ENCODE assay signal across 11 cellular contexts in the genomic region with DNA sequence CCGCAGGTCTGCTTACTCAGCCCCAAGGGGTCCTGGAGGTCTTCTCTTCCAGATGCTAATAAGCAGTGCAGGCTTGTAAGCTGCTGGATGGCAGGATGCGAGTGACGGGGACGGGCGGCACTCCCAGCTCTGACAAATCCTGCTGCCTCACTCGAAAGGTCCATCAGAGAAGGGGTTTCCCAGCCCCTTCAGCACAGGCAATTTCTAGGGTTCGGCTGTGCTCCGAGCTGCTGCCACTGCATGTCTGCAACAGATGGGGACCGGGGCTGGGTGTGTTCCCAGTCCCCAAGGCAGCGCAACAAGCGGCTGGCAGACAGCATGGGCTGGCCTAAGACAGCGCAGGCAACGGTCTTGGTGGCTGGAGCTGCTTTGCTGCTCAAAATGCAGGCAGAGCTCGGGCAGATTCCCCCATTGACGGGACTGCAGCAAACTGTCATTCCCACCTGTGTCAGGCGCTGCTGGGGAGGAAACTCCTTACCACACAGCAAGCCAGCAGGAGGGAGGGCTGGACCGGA.
A peak's percentile ranks its signal among the peaks of the same experiment; 100 is the strongest.
DNase-seq lines count a peak whose midpoint lies in the region; ATAC-seq and TF ChIP-seq lines count a peak whose summit lies in the region.
"Had no signal": no experiment of that assay in that cellular context is flagged by ENCODE, and none has a peak within 500 bp of the region (broad histone marks: within the 10 kb centered on the region; RNA-seq: fewer than 3 reads in every experiment).

No MANE protein-coding gene starts in this region.

- H3K27ac Mint-ChIP-seq in brain = peak overlapping the region in 3 of 5 experiments; percentile 63 to 90 (median 71)
- H3K27ac Mint-ChIP-seq: T-cell had no signal

- no peak for TF ChIP-seq CTCF in brain (conservative IDR thresholded peaks at IDR 0.05)
- TF ChIP-seq CTCF in lower lobe of right lung (IDR thresholded peaks at IDR 0.05) = no peak
- TF ChIP-seq CTCF in GM13977 (IDR thresholded peaks at IDR 0.05; ENCODE audit: extremely low read depth, insufficient read depth, missing control alignments) = no peak
- no peak for TF ChIP-seq CTCF in thyroid gland (IDR thresholded peaks at IDR 0.05)

- WGBS in HUES64 = 10% methylated on average over 17 of the region's 17 CpGs
- 59 to 80% methylated on average over 13 to 17 of the region's 17 CpGs for WGBS in thyroid gland, 2 donors

- no peaks in the 10 kb centered on the region for H3K36me3 ChIP-seq in HUES64 (ENCODE audit: insufficient read depth, low read length)
- no peaks in the 10 kb centered on the region for H3K36me3 ChIP-seq in lower lobe of right lung
- H3K36me3 ChIP-seq in thyroid gland = no peaks in the 10 kb centered on the region
- H3K36me3 ChIP-seq: upper lobe of left lung had no signal

- no peak for ATAC-seq in lower lobe of right lung
- ATAC-seq in GM21390 (IDR thresholded peaks at IDR 0.05; ENCODE audit: unreplicated experiment) = no peak
- ATAC-seq: T-cell had no signal

- H3K27me3 ChIP-seq in HUES64 (ENCODE audit: insufficient read depth, low read length) (peaks cover 29% of the 10 kb centered on the region), lower lobe of right lung (ENCODE audit: low read depth) (no peaks in the 10 kb centered on the region), thyroid gland (no peaks in the 10 kb centered on the region)
- H3K27me3 ChIP-seq: upper lobe of left lung had no signal

- DNase-seq in Ammon's horn (ENCODE audit: low spot score) (peak; percentile 59), lower lobe of right lung (peak; percentile 38), epidermal melanocyte (ENCODE audit: insufficient read length, low spot score) (no peak), GM13977 (ENCODE audit: low spot score) (no peak), thyroid gland (no peak)
- DNase-seq: activated T-cell treated with anti-CD3 and anti-CD28 coated beads, Interleukin-2, amount 50 U/mL, for 4 hours; T-cell; upper lobe of left lung had no signal

- H3K4me3 ChIP-seq in HUES64 (ENCODE audit: low read length) (peak overlapping the region; percentile 26), lower lobe of right lung (no peak overlapping the region), thyroid gland (replicated peaks in 1 of 3) (no peak overlapping the region)
- H3K4me3 ChIP-seq: upper lobe of left lung had no signal

- TF ChIP-seq POLR2A in thyroid gland (IDR thresholded peaks at IDR 0.05) = no peak

- H3K9ac ChIP-seq in HUES64 (ENCODE audit: low read depth, low read length) = no peak overlapping the region

- H3K27ac ChIP-seq in HUES64 (ENCODE audit: low read depth, low read length) (no peak overlapping the region; the same call in 1 of the 2 replicates), lower lobe of right lung (no peak overlapping the region), thyroid gland (no peak overlapping the region)
- H3K27ac ChIP-seq: upper lobe of left lung had no signal

- no peaks in the 10 kb centered on the region for H3K36me3 Mint-ChIP-seq in brain

- peaks cover 61% of the 10 kb centered on the region for H3K4me1 Mint-ChIP-seq in brain

- peaks cover 0 to 3% (median 0%) of the 10 kb centered on the region in 5 experiments for H3K9me3 Mint-ChIP-seq in brain
- H3K9me3 Mint-ChIP-seq: activated T-cell treated with anti-CD3 and anti-CD28 coated beads, Interleukin-2, amount 50 U/mL, for 4 hours; T-cell had no signal

- H3K4me1 ChIP-seq in HUES64 (ENCODE audit: insufficient read depth, low read length) = peaks cover 14% of the 10 kb centered on the region
- H3K4me1 ChIP-seq in lower lobe of right lung = peaks cover 3% of the 10 kb centered on the region
- H3K4me1 ChIP-seq in thyroid gland = no peaks in the 10 kb centered on the region

- peaks cover 9% of the 10 kb centered on the region for H3K27me3 Mint-ChIP-seq in brain
- H3K27me3 Mint-ChIP-seq: T-cell had no signal

- in situ Hi-C loops in GM13977 (cut with MboI; ENCODE audit: low pct_unique_long_range_greater_than_20kb, low sequenced_read_pairs, unreplicated experiment) = no loop called here

- H3K4me3 Mint-ChIP-seq in brain = peak overlapping the region; percentile 46 to 78 (median 64)
- H3K4me3 Mint-ChIP-seq: activated T-cell treated with anti-CD3 and anti-CD28 coated beads, Interleukin-2, amount 50 U/mL, for 4 hours; T-cell had no signal

- H3K9me3 ChIP-seq in HUES64 (ENCODE audit: insufficient read depth, low read depth, low read length) (no peaks in the 10 kb centered on the region), lower lobe of right lung (no peaks in the 10 kb centered on the region), thyroid gland (no peaks in the 10 kb centered on the region)
- H3K9me3 ChIP-seq: upper lobe of left lung had no signal

- intact Hi-C loops in lower lobe of right lung (cut with DNase I) = no loop called here
- intact Hi-C loops in thyroid gland (cut with DNase I) = no loop called here

Comparison
In these comparisons a context has a peak if more than half of its experiments do, and no peak if none do; other contexts are left out.
1. DNase-seq: peak in Ammon's horn (single experiment) and lower lobe of right lung (single experiment); none in epidermal melanocyte (single experiment), GM13977 (single experiment) and thyroid gland (0 of 2).